16 cellular contexts compared by ENCODE assay signal in the genomic region with DNA sequence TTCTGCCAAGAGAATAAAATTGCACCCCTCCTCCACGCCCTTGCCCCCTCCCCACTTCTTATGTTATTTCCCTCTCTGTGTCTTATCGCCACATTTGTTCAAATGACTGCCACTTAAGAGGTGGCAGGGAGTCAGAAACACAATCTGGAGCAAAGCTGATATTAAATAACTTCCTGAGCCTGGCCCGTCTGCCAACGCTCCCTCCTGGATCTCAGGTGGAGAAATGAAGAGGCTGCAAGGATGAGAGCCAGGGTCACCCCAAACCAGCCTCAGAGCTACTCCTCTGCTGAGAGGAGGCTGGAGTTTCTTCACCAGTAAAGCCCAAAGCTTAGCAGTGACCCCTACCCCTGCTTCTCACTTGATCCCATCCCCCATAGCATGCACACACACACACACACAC. TPM values are rescaled to one million over a fixed set of nuclear protein-coding genes. Genes with fewer than 3 reads are reported as not detected.
"Had no signal": no experiment of that assay in that cellular context is flagged by ENCODE, and none has a peak within 500 bp of the region (broad histone marks: within the 10 kb centered on the region; RNA-seq: fewer than 3 reads in every experiment).

No MANE protein-coding gene starts in this region.

- H3K27ac Mint-ChIP-seq: IgD-negative memory B cell had no signal

- DNase-seq: NCI-H1436, NCI-H187, NCI-H2029, NCI-H2081 treated with DMSO at 0.1 percent for 48 hours, NCI-H2171, NCI-H226, NCI-H510A treated with DMSO at 0.1 percent for 48 hours, Right ventricle myocardium superior, SIG-M5 had no signal

- H3K4me3 Mint-ChIP-seq: IgD-negative memory B cell had no signal

- H3K27me3 ChIP-seq: SJSA1 had no signal

- H3K27ac ChIP-seq: HL-60, KMS-11, SJSA1, SK-N-MC had no signal

- H3K4me1 ChIP-seq: SJSA1 had no signal

- FAIRE-seq: RCC 7860 had no signal

- H3K36me3 ChIP-seq: SJSA1 had no signal

- H3K9me3 ChIP-seq: SJSA1 had no signal

- H3K4me3 ChIP-seq: K562, SJSA1, SK-N-MC had no signal

- H3K9ac ChIP-seq: KMS-11 had no signal

RNA-seq across cellular contexts. Expression of a gene that starts 13.4 kb away (rescaled TPM):
- total RNA-seq: SJSA1 had no signal
- polyA plus RNA-seq: IgD-negative memory B cell had no signal
